ENCODE assay signal across 11 cellular contexts in genomic region chr3:194250104-194251002, GRCh38.
DNase-seq lines count a peak whose midpoint lies in the region; ATAC-seq and TF ChIP-seq lines count a peak whose summit lies in the region.
"Had no signal": no experiment of that assay in that cellular context is flagged by ENCODE, and none has a peak within 500 bp of the region (broad histone marks: within the 10 kb centered on the region; RNA-seq: fewer than 3 reads in every experiment).

No MANE protein-coding gene starts in this region.

- CTCF ChIA-PET in activated CD4-positive, alpha-beta T cell treated with anti-CD3 and anti-CD28 coated beads for 36 hours (lab: Charles Lee): interaction anchor here (1.2 kb wide), 1 partner anchor 66 kb away, joined by 3 read pairs; no protein-coding TSS in a partner anchor

- intact Hi-C loops in heart right ventricle (cut with DNase I) (loop anchor here in 3 of 10 donors (5.0 kb wide), 3 partner anchors 83 to 108 kb away; no protein-coding TSS in a partner anchor), sigmoid colon (cut with DNase I) (no loop called here)
- intact Hi-C loops in activated CD4-positive, alpha-beta T cell treated with anti-CD3 and anti-CD28 coated beads for 36 hours (cut with DNase I, micrococcal nuclease): no loop called here

- peak; percentile 70 to 81 (median 77) for ATAC-seq in heart right ventricle
- no peak for ATAC-seq in activated CD4-positive, alpha-beta T cell treated with anti-CD3 and anti-CD28 coated beads for 36 hours
- ATAC-seq in HG02973 (IDR thresholded peaks at IDR 0.05; ENCODE audit: unreplicated experiment): no peak

- H3K27me3 Mint-ChIP-seq in activated CD4-positive, alpha-beta T cell treated with anti-CD3 and anti-CD28 coated beads for 36 hours: no peaks in the 10 kb centered on the region

- in situ Hi-C loops in GM23248 (cut with MboI): no loop called here

- POLR2A ChIA-PET in activated CD4-positive, alpha-beta T cell treated with anti-CD3 and anti-CD28 coated beads for 36 hours (lab: Charles Lee): no interaction called here

- H3K4me3 ChIP-seq in GM23248 (no peak overlapping the region; the same call in 1 of the 2 replicates), SJCRH30 (peak overlapping the region; percentile 8), heart right ventricle (peak overlapping the region in 6 of 10 donors; percentile 2 to 21 (median 10)), sigmoid colon (peak overlapping the region in 1 of 4 donors; percentile 17), MM.1S (ENCODE audit: low read length) (no peak overlapping the region)
- H3K4me3 ChIP-seq: lower lobe of right lung had no signal

- H3K27ac Mint-ChIP-seq in activated CD4-positive, alpha-beta T cell treated with anti-CD3 and anti-CD28 coated beads for 36 hours: no peak overlapping the region

- peaks cover 4% of the 10 kb centered on the region for H3K4me1 Mint-ChIP-seq in activated CD4-positive, alpha-beta T cell treated with anti-CD3 and anti-CD28 coated beads for 36 hours

- H3K9me3 Mint-ChIP-seq in activated CD4-positive, alpha-beta T cell treated with anti-CD3 and anti-CD28 coated beads for 36 hours (ENCODE audit: low read depth): no peaks in the 10 kb centered on the region

- H3K9me3 ChIP-seq in GM23248 (ENCODE audit: low read depth): no peaks in the 10 kb centered on the region
- H3K9me3 ChIP-seq in SJCRH30 (replicated peaks): no peaks in the 10 kb centered on the region
- no peaks in the 10 kb centered on the region for H3K9me3 ChIP-seq in heart right ventricle
- no peaks in the 10 kb centered on the region for H3K9me3 ChIP-seq in sigmoid colon
- H3K9me3 ChIP-seq in MM.1S (replicated peaks; ENCODE audit: insufficient read depth, low read length): no peaks in the 10 kb centered on the region
- H3K9me3 ChIP-seq: lower lobe of right lung had no signal

- H3K36me3 ChIP-seq in GM23248 (ENCODE audit: low read depth) (no peaks in the 10 kb centered on the region), SJCRH30 (no peaks in the 10 kb centered on the region), heart right ventricle (no peaks in the 10 kb centered on the region), sigmoid colon (no peaks in the 10 kb centered on the region), MM.1S (replicated peaks; ENCODE audit: insufficient read depth, low read length) (no peaks in the 10 kb centered on the region)
- H3K36me3 ChIP-seq: lower lobe of right lung had no signal

- H3K4me3 Mint-ChIP-seq in activated CD4-positive, alpha-beta T cell treated with anti-CD3 and anti-CD28 coated beads for 36 hours: no peak overlapping the region

- WGBS in GM23248 (ENCODE audit: low coverage in 1 of 2, low lambda C conversion rate in 2 of 2, missing lambda C conversion rate in 2 of 2), 2 experiments: 9 to 11% methylated on average over 18 to 20 of the region's 20 CpGs
- 18 to 21% methylated on average over 20 of the region's 20 CpGs for WGBS in heart right ventricle, 2 donors
- WGBS in sigmoid colon, 2 donors: 8 to 38% methylated on average over 20 of the region's 20 CpGs

- H3F3A ChIP-seq in GM23248 (ENCODE audit: insufficient read depth): no peaks in the 10 kb centered on the region
- no peaks in the 10 kb centered on the region for H3F3A ChIP-seq in MM.1S (ENCODE audit: insufficient read depth, low read length)

- H3K9me2 ChIP-seq in GM23248 (ENCODE audit: insufficient read depth) (no peaks in the 10 kb centered on the region), MM.1S (replicated peaks; ENCODE audit: insufficient read depth, low read length) (no peaks in the 10 kb centered on the region)

- peak; percentile 44 for DNase-seq in GM23248
- DNase-seq in SJCRH30: peak; percentile 77 to 83
- DNase-seq in heart right ventricle: peak; percentile 87 to 88
- DNase-seq in sigmoid colon: peak; percentile 88
- no peak for DNase-seq in LoVo (ENCODE audit: low spot score)
- no peak for DNase-seq in MM.1S
- DNase-seq in activated CD4-positive, alpha-beta T cell treated with anti-CD3 and anti-CD28 coated beads for 36 hours: no peak
- DNase-seq: effector CD8-positive, alpha-beta T cell; lower lobe of right lung; stimulated activated CD4-positive, alpha-beta T cell treated with anti-CD3 and anti-CD28 coated beads, Interleukin-2, amount 100 ng/mL, for 48 hours had no signal

- no peak overlapping the region for H3K9ac ChIP-seq in GM23248
- H3K9ac ChIP-seq in MM.1S (ENCODE audit: low read length): no peak overlapping the region

- peaks cover 13% of the 10 kb centered on the region for H3K27me3 ChIP-seq in GM23248 (replicated peaks; ENCODE audit: insufficient read depth)
- H3K27me3 ChIP-seq in SJCRH30: no peaks in the 10 kb centered on the region; the same call in 1 of the 2 replicates
- H3K27me3 ChIP-seq in heart right ventricle: peaks cover 0 to 12% (median 0%) of the 10 kb centered on the region in 7 donors
- H3K27me3 ChIP-seq in sigmoid colon: no peaks in the 10 kb centered on the region
- no peaks in the 10 kb centered on the region for H3K27me3 ChIP-seq in MM.1S (replicated peaks; ENCODE audit: insufficient read depth, low read length)

- TF ChIP-seq POLR2A in sigmoid colon (IDR thresholded peaks at IDR 0.05): no peak

- no peak for TF ChIP-seq EP300 in sigmoid colon (IDR thresholded peaks at IDR 0.05)

- TF ChIP-seq CTCF in heart right ventricle (IDR thresholded peaks at IDR 0.05) (no peak), sigmoid colon (IDR thresholded peaks at IDR 0.05) (no peak), MM.1S (IDR thresholded peaks at IDR 0.05; ENCODE audit: low read length) (no peak)

- H3K4me1 ChIP-seq in GM23248 (ENCODE audit: insufficient read depth) (no peaks in the 10 kb centered on the region), SJCRH30 (peaks cover 19% of the 10 kb centered on the region), heart right ventricle (peaks cover 8 to 55% (median 37%) of the 10 kb centered on the region in 9 donors), sigmoid colon (peaks cover 0 to 25% (median 23%) of the 10 kb centered on the region in 4 donors), MM.1S (ENCODE audit: low read length) (no peaks in the 10 kb centered on the region)

- no peaks in the 10 kb centered on the region for H3K36me3 Mint-ChIP-seq in activated CD4-positive, alpha-beta T cell treated with anti-CD3 and anti-CD28 coated beads for 36 hours (ENCODE audit: low read depth)

- H4K20me1 ChIP-seq in GM23248 (ENCODE audit: insufficient read depth) (no peaks in the 10 kb centered on the region), MM.1S (ENCODE audit: insufficient read depth, low read length) (no peaks in the 10 kb centered on the region)

- no peak overlapping the region for H2AFZ ChIP-seq in GM23248
- no peak overlapping the region for H2AFZ ChIP-seq in MM.1S (ENCODE audit: low read length)

- H3K27ac ChIP-seq in GM23248 (no peak overlapping the region), SJCRH30 (no peak overlapping the region), heart right ventricle (peak overlapping the region in 2 of 10 donors; percentile 14 to 21), sigmoid colon (peak overlapping the region in 2 of 4 donors; percentile 19 to 45), MM.1S (ENCODE audit: low read length) (no peak overlapping the region)
- H3K27ac ChIP-seq: lower lobe of right lung had no signal

- no peak overlapping the region for H3K4me2 ChIP-seq in GM23248 (ENCODE audit: unreplicated experiment)
- no peak overlapping the region for H3K4me2 ChIP-seq in MM.1S (ENCODE audit: low read depth, low read length)

- H3K79me2 ChIP-seq in GM23248 (ENCODE audit: insufficient read depth): no peaks in the 10 kb centered on the region
- H3K79me2 ChIP-seq in MM.1S (ENCODE audit: low read length): no peaks in the 10 kb centered on the region

Comparison
In these comparisons a context has a peak if more than half of its experiments do, and no peak if none do; other contexts are left out.
1. DNase-seq: peak in GM23248 (single experiment), SJCRH30 (2 of 2), heart right ventricle (2 of 2) and sigmoid colon (single experiment); none in LoVo (single experiment), MM.1S (single experiment) and activated CD4-positive, alpha-beta T cell treated with anti-CD3 and anti-CD28 coated beads for 36 hours (single experiment).
2. H3K4me3 ChIP-seq: peak in SJCRH30 (single experiment) and heart right ventricle (6 of 10); none in GM23248 (single experiment) and MM.1S (single experiment).
3. ATAC-seq: peak in heart right ventricle (8 of 8); none in activated CD4-positive, alpha-beta T cell treated with anti-CD3 and anti-CD28 coated beads for 36 hours (single experiment) and HG02973 (single experiment).